Comparison of ENCODE assay signal across 12 cellular contexts in the genomic region with DNA sequence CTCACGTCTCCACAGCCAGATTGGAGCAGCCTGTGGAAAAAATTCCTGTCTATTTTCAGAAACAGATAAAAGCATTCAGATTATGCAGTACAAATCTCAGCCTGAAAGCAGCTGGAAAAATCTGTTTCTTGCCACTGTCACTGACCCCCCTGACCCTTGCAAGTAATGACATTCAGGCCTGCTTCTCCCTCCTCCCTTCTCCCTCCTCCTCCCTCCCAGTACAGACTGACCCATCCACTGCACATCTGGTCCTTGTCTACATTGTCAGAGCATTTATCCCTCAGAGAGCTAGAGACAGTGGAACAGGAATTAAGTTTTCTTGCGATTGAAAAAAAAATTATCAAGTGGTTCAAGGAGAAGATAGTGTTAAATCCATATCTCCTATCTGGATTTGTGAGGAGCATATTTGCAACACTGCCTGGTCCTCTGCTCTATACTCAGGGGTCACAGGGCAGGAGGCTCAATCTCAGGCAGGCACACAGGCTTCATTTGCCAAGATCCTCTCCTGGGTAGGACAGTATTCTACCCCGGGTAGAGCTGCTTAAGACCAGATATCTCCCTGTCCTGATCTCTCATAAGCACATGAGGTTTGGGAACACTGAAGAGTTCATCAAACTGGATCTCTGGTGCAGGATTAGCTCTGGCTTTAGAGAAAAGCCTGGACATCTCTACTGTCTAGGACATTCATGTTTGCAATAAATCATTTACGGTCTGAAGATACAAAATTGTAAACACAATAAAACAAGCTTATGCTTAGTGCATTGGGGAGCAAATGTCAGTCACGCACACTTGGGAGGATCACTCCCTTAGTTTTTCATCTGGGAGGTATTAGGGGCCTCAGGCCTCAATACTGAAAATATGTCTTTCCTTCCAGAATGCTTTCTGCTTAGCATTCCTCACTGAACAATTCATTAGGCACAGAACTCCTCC. TPM values are rescaled to one million over a fixed set of nuclear protein-coding genes. Genes with fewer than 3 reads are reported as not detected.
A peak's percentile ranks its signal among the peaks of the same experiment; 100 is the strongest.
DNase-seq lines count a peak whose midpoint lies in the region; ATAC-seq, FAIRE-seq and TF ChIP-seq lines count a peak whose summit lies in the region.
"Had no signal": no experiment of that assay in that cellular context is flagged by ENCODE, and none has a peak within 500 bp of the region (broad histone marks: within the 10 kb centered on the region; RNA-seq: fewer than 3 reads in every experiment).

No MANE protein-coding gene starts in this region.

- H2BK120ac ChIP-seq in trophoblast cell (ENCODE audit: insufficient read depth, low read length, poor library complexity) = peak overlapping the region; percentile 94

- H3K9me3 Mint-ChIP-seq in brain = peaks cover 0 to 2% (median 0%) of the 10 kb centered on the region in 5 experiments
- H3K9me3 Mint-ChIP-seq: T-helper 2 cell treated with Interferon-gamma antibody and Interleukin-4, amounts not matched to agents 5 μg/mL and 100 μg/mL, for 36 hours had no signal

- peak overlapping the region; percentile 83 for H3K27ac ChIP-seq in right cardiac atrium (ENCODE audit: low read length)
- H3K27ac ChIP-seq in trophoblast cell (ENCODE audit: low read depth, low read length) = peak overlapping the region; percentile 97

- H3K14ac ChIP-seq in trophoblast cell (ENCODE audit: low read length) = peak overlapping the region; percentile 57

- H3K79me1 ChIP-seq in trophoblast cell (ENCODE audit: low read length) = peaks cover 24% of the 10 kb centered on the region

- WGBS in right cardiac atrium = 37% methylated on average over 5 of the region's 5 CpGs
- WGBS in trophoblast cell (ENCODE audit: extremely low coverage, insufficient coverage, insufficient read length) = no CpG with 5 or more reads among the region's 5 CpGs

- H3K9me3 ChIP-seq in right cardiac atrium (ENCODE audit: control insufficient read depth, low read length) = no peaks in the 10 kb centered on the region
- H3K9me3 ChIP-seq in trophoblast cell (ENCODE audit: insufficient read depth, low read depth, low read length) = no peaks in the 10 kb centered on the region
- H3K9me3 ChIP-seq: A549 had no signal

- H3K18ac ChIP-seq in trophoblast cell (ENCODE audit: low read length) = peak overlapping the region; percentile 79

- H3K27ac Mint-ChIP-seq in brain = peak overlapping the region in 3 of 5 experiments; percentile 71 to 89 (median 75)
- H3K27ac Mint-ChIP-seq: T-helper 2 cell treated with Interferon-gamma antibody and Interleukin-4, amounts not matched to agents 5 μg/mL and 100 μg/mL, for 36 hours had no signal

- no peak overlapping the region for H4K12ac ChIP-seq in trophoblast cell (ENCODE audit: low read depth, low read length)

- no peak overlapping the region for H3K23ac ChIP-seq in trophoblast cell (ENCODE audit: low read length)

- peak overlapping the region; percentile 24 for H2AK5ac ChIP-seq in trophoblast cell (ENCODE audit: low read length)

- peaks cover 16% of the 10 kb centered on the region for H3K4me1 ChIP-seq in right cardiac atrium (ENCODE audit: control insufficient read depth, insufficient read depth, low read length)
- H3K4me1 ChIP-seq in trophoblast cell (ENCODE audit: control insufficient read depth in 1 of 2, insufficient read depth in 2 of 2, low read length in 2 of 2) = peaks cover 24 to 27% of the 10 kb centered on the region in 2 experiments

- H3K27me3 ChIP-seq in right cardiac atrium (ENCODE audit: control insufficient read depth, insufficient read depth) (no peaks in the 10 kb centered on the region), trophoblast cell (ENCODE audit: insufficient read depth, low read length) (no peaks in the 10 kb centered on the region)

- FAIRE-seq in GM12891 (lab: Jason Lieb, UNC) = no peak
- FAIRE-seq: A549 had no signal

- H3K36me3 Mint-ChIP-seq in brain = no peaks in the 10 kb centered on the region

- intact Hi-C loops in right cardiac atrium (cut with DNase I) = loop anchor here in 2 of 4 donors (10.0 kb wide), 1 partner anchor 178 kb away; the partner anchor contains the start of gene LBH (in 2 of the 2)

- no peaks in the 10 kb centered on the region for H3K36me3 ChIP-seq in trophoblast cell (ENCODE audit: control insufficient read depth in 1 of 2, insufficient read depth in 2 of 2, low read length in 2 of 2)

- peak overlapping the region in 1 of 5 experiments; percentile 10 for H3K4me3 Mint-ChIP-seq in brain
- H3K4me3 Mint-ChIP-seq: T-helper 2 cell treated with Interferon-gamma antibody and Interleukin-4, amounts not matched to agents 5 μg/mL and 100 μg/mL, for 36 hours had no signal

- H4K91ac ChIP-seq in trophoblast cell (ENCODE audit: low read depth, low read length) = peak overlapping the region; percentile 97

- H3K4ac ChIP-seq in trophoblast cell (ENCODE audit: low read depth, low read length) = peak overlapping the region; percentile 75

- no peak for TF ChIP-seq POLR2A in GM12891 (IDR thresholded peaks at IDR 0.05; ENCODE audit: low read depth, low read length)

- no peaks in the 10 kb centered on the region for H3K79me2 ChIP-seq in trophoblast cell (ENCODE audit: control insufficient read depth, insufficient read depth, low read length, poor library complexity)

- ATAC-seq in right cardiac atrium = peak; percentile 83 to 85
- no peak for ATAC-seq in HG03045 (IDR thresholded peaks at IDR 0.05; ENCODE audit: unreplicated experiment)
- ATAC-seq in GM18517 (IDR thresholded peaks at IDR 0.05; ENCODE audit: unreplicated experiment) = no peak
- ATAC-seq: A549 had no signal

- peak; percentile 35 for DNase-seq in AG08395 (ENCODE audit: low spot score)
- peak; percentile 61 to 71 (median 64) for DNase-seq in right cardiac atrium
- no peak for DNase-seq in trophoblast cell
- no peak for DNase-seq in occipital lobe (lab: John Stamatoyannopoulos, UW)
- no peak for DNase-seq in GM12891 (ENCODE audit: insufficient read length, low spot score)
- DNase-seq: NCI-H2171 treated with DMSO at 0.1 percent for 48 hours; stimulated activated CD4-positive, alpha-beta T cell treated with anti-CD3 and anti-CD28 coated beads, Interleukin-4, amount 100 ng/mL, for 4 hours had no signal

- H2AFZ ChIP-seq in trophoblast cell (ENCODE audit: insufficient read depth, low read length, poor library complexity) = no peak overlapping the region

- peaks cover 62% of the 10 kb centered on the region for H3K4me1 Mint-ChIP-seq in brain

- H4K8ac ChIP-seq in trophoblast cell (ENCODE audit: low read depth, low read length) = peak overlapping the region; percentile 69

- peaks cover 3% of the 10 kb centered on the region for H3K27me3 Mint-ChIP-seq in brain

- TF ChIP-seq CTCF in brain (conservative IDR thresholded peaks at IDR 0.05) = no peak

- H2BK12ac ChIP-seq in trophoblast cell (ENCODE audit: low read length) = peak overlapping the region; percentile 89

- no peak overlapping the region for H3K4me3 ChIP-seq in right cardiac atrium (ENCODE audit: low read length)
- H3K4me3 ChIP-seq in trophoblast cell (ENCODE audit: low read depth, low read length) = no peak overlapping the region
- H3K4me3 ChIP-seq: A549 had no signal

- H3K4me2 ChIP-seq in trophoblast cell (ENCODE audit: low read length) = no peak overlapping the region
- H3K4me2 ChIP-seq: A549 had no signal

- peak overlapping the region; percentile 96 for H2BK5ac ChIP-seq in trophoblast cell (ENCODE audit: low read depth, low read length, poor library complexity)

- no peak overlapping the region for H3K9ac ChIP-seq in trophoblast cell (ENCODE audit: low read length)

TF ChIP-seq in GM12891, 5 proteins besides CTCF, POLR2A, EP300 and RAD21:
- TF ChIP-seq TAF1 (IDR thresholded peaks at IDR 0.05; ENCODE audit: low read depth, low read length) (no peak), PAX5 (IDR thresholded peaks at IDR 0.05; ENCODE audit: insufficient read depth, low read length, severe bottlenecking) (no peak), POLR2AphosphoS5 (IDR thresholded peaks at IDR 0.05; ENCODE audit: low read depth, low read length) (no peak), POU2F2 (IDR thresholded peaks at IDR 0.05; ENCODE audit: low read depth, low read length) (no peak), SPI1 (IDR thresholded peaks at IDR 0.05; ENCODE audit: low read depth, low read length) (no peak)

RNA-seq across cellular contexts. Expression of gene LCLAT1, which starts 34.4 kb away (rescaled TPM):
- polyA plus RNA-seq in brain (ENCODE audit: insufficient read depth, low read depth, low replicate concordance) = 3.1 TPM
- total RNA-seq in right cardiac atrium = 10 to 100 TPM; 15.8 to 18.7 (median 16.5) TPM
- 5.1 TPM for polyA plus RNA-seq in right cardiac atrium
- polyA plus RNA-seq in trophoblast cell (2013) = 10.4 and 10.6 TPM in 2 replicates
- 34.8 TPM for total RNA-seq in occipital lobe
- 2.5 TPM for polyA plus RNA-seq in GM12891 (2012; ENCODE audit: low read depth, missing spikeins)

Comparison
In these comparisons a context has a peak if more than half of its experiments do, and no peak if none do; other contexts are left out.
1. DNase-seq: peak in AG08395 (single experiment) and right cardiac atrium (3 of 3); none in trophoblast cell (0 of 2), occipital lobe (single experiment) and GM12891 (single experiment).
2. ATAC-seq: peak in right cardiac atrium (2 of 2); none in HG03045 (single experiment) and GM18517 (single experiment).